ENCODE assay signal across 8 cellular contexts in genomic region chr20:3045816-3046676, GRCh38. TPM values are rescaled to one million over a fixed set of nuclear protein-coding genes. Genes with fewer than 3 reads are reported as not detected.
DNase-seq lines count a peak whose midpoint lies in the region; ATAC-seq and TF ChIP-seq lines count a peak whose summit lies in the region.

Gene MRPS26 (plus strand): TSS chr20:3046052. CDS start chr20:3046069, 17 bp downstream.

- TF ChIP-seq EP300 in neural cell (conservative IDR thresholded peaks at IDR 0.05; ENCODE audit: poor library complexity, severe bottlenecking), result no peak

- H2AFZ ChIP-seq in neural cell (ENCODE audit: low read depth, low read length), result peak within 1 kb of the TSS; percentile 53

- TF ChIP-seq CTCF in RWPE1 (conservative IDR thresholded peaks at IDR 0.05; ENCODE audit: low read depth) (no peak), neural cell (IDR thresholded peaks at IDR 0.05; ENCODE audit: poor library complexity, severe bottlenecking) (no peak)

- peak; percentile 86 for ATAC-seq in GM21515 (IDR thresholded peaks at IDR 0.05; ENCODE audit: unreplicated experiment)
- peak; percentile 94 for ATAC-seq in stimulated activated naive CD8-positive, alpha-beta T cell treated with anti-CD3 and anti-CD28 coated beads, Interleukin-15, amount 100 ng/mL, for 72 hours

- DNase-seq in DMS53 (lab: John Stamatoyannopoulos, UW) (peak; percentile 97), HuH-7.5 (ENCODE audit: low spot score) (peak; percentile 96), RWPE1 (ENCODE audit: low spot score) (peak; percentile 88), fibroblast of the conjunctiva (ENCODE audit: low read depth) (peak; percentile 54)
- DNase-seq in activated effector memory CD4-positive, alpha-beta T cell treated with Interleukin-2 at 50 U/mL for 16 hours, result peak; percentile 71
- peak; percentile 84 to 85 for DNase-seq in stimulated activated naive CD8-positive, alpha-beta T cell treated with anti-CD3 and anti-CD28 coated beads, Interleukin-15, amount 100 ng/mL, for 72 hours

- TF ChIP-seq RAD21 in neural cell (conservative IDR thresholded peaks at IDR 0.05), result no peak

- no peaks in the 10 kb centered on the region for H4K20me1 ChIP-seq in neural cell (ENCODE audit: insufficient read depth)

- no peaks in the 10 kb centered on the region for H3K9me3 ChIP-seq in neural cell (ENCODE audit: low read length)

- no peaks in the 10 kb centered on the region for H3K27me3 ChIP-seq in neural cell (ENCODE audit: insufficient read depth, low read depth, low read length)

- POLR2A ChIA-PET in RWPE1 (lab: Yijun Ruan, JAX; ENCODE audit: low non-redundant PET), result interaction anchor here (0.6 to 1.2 kb wide), 2 partner anchors 16 to 233 kb away, joined by 3 to 4 read pairs; no protein-coding TSS in a partner anchor

- H3K4me3 ChIP-seq in neural cell (ENCODE audit: low read length), result peak within 1 kb of the TSS; percentile 89

- H3K4me3 Mint-ChIP-seq in stimulated activated naive CD8-positive, alpha-beta T cell treated with anti-CD3 and anti-CD28 coated beads, Interleukin-15, amount 100 ng/mL, for 72 hours, result peak within 1 kb of the TSS; percentile 82 to 99

- no peaks in the 10 kb centered on the region for H3F3A ChIP-seq in neural cell (ENCODE audit: insufficient read depth, low read length, poor library complexity, severe bottlenecking)

- H3K27ac Mint-ChIP-seq in stimulated activated naive CD8-positive, alpha-beta T cell treated with anti-CD3 and anti-CD28 coated beads, Interleukin-15, amount 100 ng/mL, for 72 hours, result peak within 1 kb of the TSS; percentile 92 to 94

- peaks cover 34% of the 10 kb centered on the region for H3K4me1 Mint-ChIP-seq in stimulated activated naive CD8-positive, alpha-beta T cell treated with anti-CD3 and anti-CD28 coated beads, Interleukin-15, amount 100 ng/mL, for 72 hours

- H3K9me3 Mint-ChIP-seq in stimulated activated naive CD8-positive, alpha-beta T cell treated with anti-CD3 and anti-CD28 coated beads, Interleukin-15, amount 100 ng/mL, for 72 hours, result no peaks in the 10 kb centered on the region

- H3K9ac ChIP-seq in neural cell (ENCODE audit: low read length), result peak within 1 kb of the TSS; percentile 76

- peaks cover 6% of the 10 kb centered on the region for H3K79me2 ChIP-seq in neural cell (replicated peaks; ENCODE audit: insufficient read depth, low read length)

- no peaks in the 10 kb centered on the region for H3K36me3 ChIP-seq in neural cell (ENCODE audit: insufficient read depth, low read length)

- CTCF ChIA-PET in RWPE1 (lab: Yijun Ruan, JAX), result no interaction called here

- H3K9me2 ChIP-seq in neural cell (ENCODE audit: insufficient read depth, low read length), result no peaks in the 10 kb centered on the region

- H3K27ac ChIP-seq in RWPE1 (peak within 1 kb of the TSS; percentile 80), neural cell (ENCODE audit: low read length) (peak within 1 kb of the TSS; percentile 60)

- H3K27me3 Mint-ChIP-seq in stimulated activated naive CD8-positive, alpha-beta T cell treated with anti-CD3 and anti-CD28 coated beads, Interleukin-15, amount 100 ng/mL, for 72 hours, result no peaks in the 10 kb centered on the region

- H3K4me2 ChIP-seq in neural cell (ENCODE audit: low read length), result peak within 1 kb of the TSS; percentile 86

TF ChIP-seq in neural cell, 6 proteins besides CTCF, POLR2A, EP300 and RAD21:
- no peak for TF ChIP-seq SMC3 (conservative IDR thresholded peaks at IDR 0.05; ENCODE audit: poor library complexity)
- TF ChIP-seq MXI1 (conservative IDR thresholded peaks at IDR 0.05; ENCODE audit: poor library complexity, severe bottlenecking), result peak; percentile 95
- no peak for TF ChIP-seq TAF1 (IDR thresholded peaks at IDR 0.05; ENCODE audit: low read depth)
- no peak for TF ChIP-seq EZH2 (IDR thresholded peaks at IDR 0.05; ENCODE audit: borderline replicate concordance, insufficient read depth, low read length, poor library complexity, severe bottlenecking)
- TF ChIP-seq POLR2AphosphoS5 (IDR thresholded peaks at IDR 0.05), result peak; percentile 75
- TF ChIP-seq, protein P1, sequence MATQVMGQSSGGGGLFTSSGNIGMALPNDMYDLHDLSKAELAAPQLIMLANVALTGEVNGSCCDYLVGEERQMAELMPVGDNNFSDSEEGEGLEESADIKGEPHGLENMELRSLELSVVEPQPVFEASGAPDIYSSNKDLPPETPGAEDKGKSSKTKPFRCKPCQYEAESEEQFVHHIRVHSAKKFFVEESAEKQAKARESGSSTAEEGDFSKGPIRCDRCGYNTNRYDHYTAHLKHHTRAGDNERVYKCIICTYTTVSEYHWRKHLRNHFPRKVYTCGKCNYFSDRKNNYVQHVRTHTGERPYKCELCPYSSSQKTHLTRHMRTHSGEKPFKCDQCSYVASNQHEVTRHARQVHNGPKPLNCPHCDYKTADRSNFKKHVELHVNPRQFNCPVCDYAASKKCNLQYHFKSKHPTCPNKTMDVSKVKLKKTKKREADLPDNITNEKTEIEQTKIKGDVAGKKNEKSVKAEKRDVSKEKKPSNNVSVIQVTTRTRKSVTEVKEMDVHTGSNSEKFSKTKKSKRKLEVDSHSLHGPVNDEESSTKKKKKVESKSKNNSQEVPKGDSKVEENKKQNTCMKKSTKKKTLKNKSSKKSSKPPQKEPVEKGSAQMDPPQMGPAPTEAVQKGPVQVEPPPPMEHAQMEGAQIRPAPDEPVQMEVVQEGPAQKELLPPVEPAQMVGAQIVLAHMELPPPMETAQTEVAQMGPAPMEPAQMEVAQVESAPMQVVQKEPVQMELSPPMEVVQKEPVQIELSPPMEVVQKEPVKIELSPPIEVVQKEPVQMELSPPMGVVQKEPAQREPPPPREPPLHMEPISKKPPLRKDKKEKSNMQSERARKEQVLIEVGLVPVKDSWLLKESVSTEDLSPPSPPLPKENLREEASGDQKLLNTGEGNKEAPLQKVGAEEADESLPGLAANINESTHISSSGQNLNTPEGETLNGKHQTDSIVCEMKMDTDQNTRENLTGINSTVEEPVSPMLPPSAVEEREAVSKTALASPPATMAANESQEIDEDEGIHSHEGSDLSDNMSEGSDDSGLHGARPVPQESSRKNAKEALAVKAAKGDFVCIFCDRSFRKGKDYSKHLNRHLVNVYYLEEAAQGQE (IDR thresholded peaks at IDR 0.05; ENCODE audit: borderline replicate concordance), result peak; percentile 27

RNA-seq across cellular contexts. Expression of gene MRPS26, which starts in this region (rescaled TPM):
- 134 and 142 TPM in 2 replicates for polyA plus RNA-seq in neural cell
- 45.5 and 46.8 TPM in 2 replicates for polyA minus RNA-seq in neural cell

Comparison
In these comparisons a context has a peak if more than half of its experiments do, and no peak if none do; other contexts are left out.
1. Peak in every context shown above with its lines: DNase-seq, ATAC-seq, H3K4me3 ChIP-seq and H3K27ac ChIP-seq.